Comparison of ENCODE assay signal across 13 cellular contexts in genomic region chr5:110790673-110791072, GRCh38. TPM values are rescaled to one million over a fixed set of nuclear protein-coding genes. Genes with fewer than 3 reads are reported as not detected.
A peak's percentile ranks its signal among the peaks of the same experiment; 100 is the strongest.
DNase-seq lines count a peak whose midpoint lies in the region; TF ChIP-seq lines count a peak whose summit lies in the region.
"Had no signal": no experiment of that assay in that cellular context is flagged by ENCODE, and none has a peak within 500 bp of the region (broad histone marks: within the 10 kb centered on the region; RNA-seq: fewer than 3 reads in every experiment).

No MANE protein-coding gene starts in this region.

- no peak overlapping the region for H2AFZ ChIP-seq in smooth muscle cell (ENCODE audit: low read depth)

- H4K20me1 ChIP-seq in smooth muscle cell (ENCODE audit: low read depth) = no peaks in the 10 kb centered on the region
- H4K20me1 ChIP-seq: BLaER1 had no signal

- no peaks in the 10 kb centered on the region for H3K79me2 ChIP-seq in smooth muscle cell (ENCODE audit: low read depth)

- peak; percentile 4 for DNase-seq in NCI-H82 (lab: John Stamatoyannopoulos, UW)
- DNase-seq in NCI-H82 treated with DMSO at 0.1 percent for 48 hours (lab: John Stamatoyannopoulos, UW; ENCODE audit: unreplicated experiment) = no peak
- peak; percentile 24 for DNase-seq in RKO (ENCODE audit: low spot score)
- peak; percentile 86 for DNase-seq in fibroblast of pulmonary artery (ENCODE audit: low read depth)
- DNase-seq in smooth muscle cell (lab: John Stamatoyannopoulos, UW; ENCODE audit: unreplicated experiment) = no peak
- DNase-seq in SHP77 (lab: John Stamatoyannopoulos, UW) = no peak
- no peak for DNase-seq in substantia nigra (lab: John Stamatoyannopoulos, UW)
- no peak for DNase-seq in T-helper 2 cell
- DNase-seq: body of pancreas; hippocampal formation; stimulated activated CD4-positive, alpha-beta T cell treated with anti-CD3 and anti-CD28 coated beads, Interleukin-4, amount 100 ng/mL, for 1 hour had no signal

- peak; percentile 59 for TF ChIP-seq CTCF in fibroblast of pulmonary artery (IDR thresholded peaks at IDR 0.05; ENCODE audit: low read length, missing control alignments)
- TF ChIP-seq CTCF in smooth muscle cell (IDR thresholded peaks at IDR 0.05; ENCODE audit: borderline replicate concordance, insufficient read depth, poor library complexity, severe bottlenecking) = peak; percentile 32

- no peak overlapping the region for H3K27ac ChIP-seq in smooth muscle cell (ENCODE audit: low read depth)
- no peak overlapping the region for H3K27ac ChIP-seq in substantia nigra (ENCODE audit: low read depth, low read length, poor library complexity, severe bottlenecking)
- H3K27ac ChIP-seq: BLaER1, body of pancreas, tibial nerve had no signal

- H3K4me3 ChIP-seq in fibroblast of pulmonary artery (replicated peaks; ENCODE audit: low read depth, low read length) (no peak overlapping the region), smooth muscle cell (no peak overlapping the region)
- H3K4me3 ChIP-seq: BLaER1, body of pancreas, tibial nerve had no signal

- H3K9me3 ChIP-seq in smooth muscle cell (replicated peaks; ENCODE audit: low read depth) = no peaks in the 10 kb centered on the region
- H3K9me3 ChIP-seq: body of pancreas had no signal

- H3K36me3 ChIP-seq in smooth muscle cell (ENCODE audit: low read depth) = no peaks in the 10 kb centered on the region
- H3K36me3 ChIP-seq: BLaER1, tibial nerve had no signal

- no peaks in the 10 kb centered on the region for H3K27me3 ChIP-seq in smooth muscle cell (ENCODE audit: low read depth)
- H3K27me3 ChIP-seq: BLaER1, body of pancreas, tibial nerve had no signal

- WGBS in smooth muscle cell (ENCODE audit: low lambda C conversion rate) = 29% methylated on average over 1 of the region's 1 CpG

- H3K9ac ChIP-seq in smooth muscle cell (ENCODE audit: low read depth) = no peak overlapping the region
- H3K9ac ChIP-seq: BLaER1 had no signal

- no peaks in the 10 kb centered on the region for H3K4me1 ChIP-seq in smooth muscle cell (ENCODE audit: low read depth)
- H3K4me1 ChIP-seq: BLaER1, body of pancreas, tibial nerve had no signal

- no peaks in the 10 kb centered on the region for H3F3A ChIP-seq in smooth muscle cell (ENCODE audit: low read depth)

- no peak overlapping the region for H3K4me2 ChIP-seq in smooth muscle cell
- H3K4me2 ChIP-seq: BLaER1 had no signal

RNA-seq across cellular contexts. Expression of gene SLC25A46, which starts 51.9 kb away (rescaled TPM):
- 57.6 and 58.3 TPM in 2 replicates for total RNA-seq in smooth muscle cell
- 15.7 and 22.4 TPM in 2 replicates for polyA plus RNA-seq in smooth muscle cell

Comparison
In these comparisons a context has a peak if more than half of its experiments do, and no peak if none do; other contexts are left out.
1. DNase-seq: peak in NCI-H82 (single experiment), RKO (single experiment) and fibroblast of pulmonary artery (single experiment); none in NCI-H82 treated with DMSO at 0.1 percent for 48 hours (single experiment), smooth muscle cell (single experiment), SHP77 (0 of 2), substantia nigra (0 of 49) and T-helper 2 cell (0 of 5).